13 cellular contexts compared by ENCODE assay signal in genomic region chr14:51481643-51482042, GRCh38.
DNase-seq lines count a peak whose midpoint lies in the region; TF ChIP-seq lines count a peak whose summit lies in the region.
"Had no signal": no experiment of that assay in that cellular context is flagged by ENCODE, and none has a peak within 500 bp of the region (broad histone marks: within the 10 kb centered on the region; RNA-seq: fewer than 3 reads in every experiment).

No MANE protein-coding gene starts in this region.

- H3K4me3 ChIP-seq in skeletal muscle tissue (ENCODE audit: low read length in 3 of 3) = peak overlapping the region in 1 of 3 donors; percentile 4
- H3K4me3 ChIP-seq: BLaER1 treated with 17β-estradiol and CSF1 and Interleukin-3, amounts not matched to agents 10 nM and 100 nM; HAP-1 had no signal

- H3K27me3 ChIP-seq in skeletal muscle tissue (ENCODE audit: control insufficient read depth in 3 of 3, insufficient read depth in 3 of 3, low read length in 3 of 3) = no peaks in the 10 kb centered on the region
- H3K27me3 ChIP-seq: BLaER1 treated with 17β-estradiol and CSF1 and Interleukin-3, amounts not matched to agents 10 nM and 100 nM had no signal

- DNase-seq in SK-N-DZ (ENCODE audit: low spot score) = peak; percentile 9
- DNase-seq in dermis microvascular lymphatic vessel endothelial cell (ENCODE audit: low read depth in 2 of 2) = peak; percentile 27 to 43
- no peak for DNase-seq in dedifferentiated amniotic fluid mesenchymal stem cell (ENCODE audit: extremely low spot score)
- DNase-seq in activated CD8-positive, alpha-beta memory T cell treated with anti-CD3 and anti-CD28 coated beads for 24 hours = no peak
- DNase-seq in NCI-H187 treated with DMSO at 0.1 percent for 48 hours (lab: John Stamatoyannopoulos, UW) = no peak
- DNase-seq: CD4-positive, alpha-beta T cell; DND-41; GDM1; IMR-90 had no signal

- H3K9me3 ChIP-seq in skeletal muscle tissue (ENCODE audit: control insufficient read depth in 3 of 3, low read length in 3 of 3) = no peaks in the 10 kb centered on the region
- H3K9me3 ChIP-seq: BLaER1 treated with 17β-estradiol and CSF1 and Interleukin-3, amounts not matched to agents 10 nM and 100 nM; HAP-1 had no signal

- no peaks in the 10 kb centered on the region for H3K36me3 ChIP-seq in skeletal muscle tissue (ENCODE audit: control insufficient read depth in 3 of 3, insufficient read depth in 3 of 3, low read length in 3 of 3)
- H3K36me3 ChIP-seq: BLaER1 treated with 17β-estradiol and CSF1 and Interleukin-3, amounts not matched to agents 10 nM and 100 nM; HAP-1 had no signal

- H3K27ac ChIP-seq in C4-2B = peak overlapping the region; percentile 95
- H3K27ac ChIP-seq in skeletal muscle tissue (ENCODE audit: low read depth, low read length) = peak overlapping the region; percentile 20
- H3K27ac ChIP-seq: BLaER1 treated with 17β-estradiol and CSF1 and Interleukin-3, amounts not matched to agents 10 nM and 100 nM had no signal

- no peak for TF ChIP-seq CTCF in C4-2B (conservative IDR thresholded peaks at IDR 0.05)

- H3K9ac ChIP-seq in skeletal muscle tissue (ENCODE audit: low read depth in 1 of 3, low read length in 3 of 3) = no peak overlapping the region
- H3K9ac ChIP-seq: BLaER1 treated with 17β-estradiol and CSF1 and Interleukin-3, amounts not matched to agents 10 nM and 100 nM had no signal

- H3K4me1 ChIP-seq in skeletal muscle tissue (ENCODE audit: control insufficient read depth in 3 of 3, insufficient read depth in 3 of 3, low read length in 3 of 3) = peaks cover 21 to 30% (median 29%) of the 10 kb centered on the region in 3 donors
- H3K4me1 ChIP-seq: BLaER1 treated with 17β-estradiol and CSF1 and Interleukin-3, amounts not matched to agents 10 nM and 100 nM; HAP-1 had no signal

Comparison
In these comparisons a context has a peak if more than half of its experiments do, and no peak if none do; other contexts are left out.
1. DNase-seq: peak in SK-N-DZ (single experiment) and dermis microvascular lymphatic vessel endothelial cell (2 of 2); none in dedifferentiated amniotic fluid mesenchymal stem cell (single experiment), activated CD8-positive, alpha-beta memory T cell treated with anti-CD3 and anti-CD28 coated beads for 24 hours (single experiment) and NCI-H187 treated with DMSO at 0.1 percent for 48 hours (single experiment).